ENCODE assay signal across 8 cellular contexts in the genomic region with DNA sequence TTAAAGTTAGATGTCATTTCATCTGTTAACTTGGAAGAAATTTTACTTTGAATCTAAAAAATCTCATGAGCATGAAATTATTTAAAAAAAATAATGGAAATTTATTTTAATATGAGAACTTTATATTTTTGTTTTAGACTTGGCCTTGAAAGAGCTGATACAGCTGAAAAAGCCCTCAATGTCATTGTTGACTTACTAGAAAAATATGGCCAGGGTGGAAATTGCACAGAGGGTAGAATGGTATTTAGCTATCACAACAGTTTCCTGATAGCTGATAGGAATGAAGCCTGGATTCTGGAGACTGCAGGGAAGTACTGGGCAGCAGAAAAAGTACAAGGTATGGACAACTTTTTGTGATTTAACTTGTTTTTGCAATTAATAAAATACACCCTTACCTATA.
"Had no signal": no experiment of that assay in that cellular context is flagged by ENCODE, and none has a peak within 500 bp of the region (broad histone marks: within the 10 kb centered on the region; RNA-seq: fewer than 3 reads in every experiment).

No MANE protein-coding gene starts in this region.

- H3K27ac ChIP-seq: GM23248, HL-60 had no signal

- DNase-seq: GM23248, GOT3, H7, HFFc6, KG1 had no signal

- H2AFZ ChIP-seq: GM23248 had no signal

- ATAC-seq: HCT116 had no signal

- H3K9me3 ChIP-seq: HAP-1 had no signal

- H3K4me3 ChIP-seq: GM23248, HAP-1 had no signal

- H3K9ac ChIP-seq: GM23248 had no signal

- H3K4me1 ChIP-seq: HAP-1 had no signal
